ENCODE assay signal across 1 cellular context in the genomic region with DNA sequence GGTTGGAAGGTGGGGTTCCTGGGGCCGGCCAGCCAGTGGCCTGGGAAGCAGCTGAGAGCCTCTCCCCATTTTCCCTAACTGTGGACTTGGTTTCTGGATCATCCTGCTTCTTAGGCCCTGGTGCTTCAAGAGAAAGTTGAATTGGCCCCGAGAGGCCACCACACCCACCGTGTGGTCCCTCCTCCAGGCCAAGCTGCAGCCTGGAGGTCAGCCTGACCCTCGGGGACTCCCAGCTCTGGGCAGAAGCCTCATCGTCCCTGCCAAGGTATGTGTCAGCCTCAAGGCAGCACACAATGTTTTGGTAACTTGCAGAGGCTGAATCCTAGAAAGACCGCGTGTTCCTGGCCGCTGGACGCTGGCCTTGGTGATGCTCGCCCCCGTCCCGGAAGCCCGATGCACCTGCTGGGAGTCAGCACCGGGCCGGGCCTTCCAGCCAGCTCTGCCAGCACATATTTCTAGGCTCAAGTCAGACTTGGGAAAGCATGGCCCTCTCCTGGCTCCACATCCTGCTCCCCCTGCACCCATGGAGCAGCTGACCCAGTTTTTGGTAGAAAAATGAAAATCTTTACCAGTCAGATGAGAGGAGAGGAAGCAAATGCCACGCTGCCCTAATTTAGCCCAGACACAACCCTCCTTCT.
TF ChIP-seq lines count a peak whose summit lies in the region.

No MANE protein-coding gene starts in this region.

TF ChIP-seq in HepG2, 621 proteins besides CTCF, POLR2A, EP300 and RAD21 (continued from another document and continues in another):
- no peak for TF ChIP-seq SIN3B (IDR thresholded peaks at IDR 0.05; ENCODE audit: low read length)
- TF ChIP-seq ZNF263 (CRISPR knock-in tag; IDR thresholded peaks at IDR 0.05) = peak; percentile 57; the same call in 1 of the 2 replicates
- TF ChIP-seq HDAC2 (CRISPR knock-in tag; IDR thresholded peaks at IDR 0.05) = peak; percentile 39; the same call in 1 of the 2 replicates
- TF ChIP-seq MED13 (CRISPR knock-in tag; IDR thresholded peaks at IDR 0.05) = no peak
- TF ChIP-seq, protein P1, sequence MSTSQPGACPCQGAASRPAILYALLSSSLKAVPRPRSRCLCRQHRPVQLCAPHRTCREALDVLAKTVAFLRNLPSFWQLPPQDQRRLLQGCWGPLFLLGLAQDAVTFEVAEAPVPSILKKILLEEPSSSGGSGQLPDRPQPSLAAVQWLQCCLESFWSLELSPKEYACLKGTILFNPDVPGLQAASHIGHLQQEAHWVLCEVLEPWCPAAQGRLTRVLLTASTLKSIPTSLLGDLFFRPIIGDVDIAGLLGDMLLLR (CRISPR knock-in tag; IDR thresholded peaks at IDR 0.05) = 0 out of 2 replicates have a peak, but pooled peaks have one; percentile 60
- no peak for TF ChIP-seq NBN (conservative IDR thresholded peaks at IDR 0.05)
- TF ChIP-seq SMAD1 (CRISPR knock-in tag; IDR thresholded peaks at IDR 0.05; ENCODE audit: borderline replicate concordance, low read depth) = no peak; the same call in 1 of the 2 replicates
- no peak for TF ChIP-seq ZFP36L1 (CRISPR knock-in tag; IDR thresholded peaks at IDR 0.05)
- TF ChIP-seq, protein P2, sequence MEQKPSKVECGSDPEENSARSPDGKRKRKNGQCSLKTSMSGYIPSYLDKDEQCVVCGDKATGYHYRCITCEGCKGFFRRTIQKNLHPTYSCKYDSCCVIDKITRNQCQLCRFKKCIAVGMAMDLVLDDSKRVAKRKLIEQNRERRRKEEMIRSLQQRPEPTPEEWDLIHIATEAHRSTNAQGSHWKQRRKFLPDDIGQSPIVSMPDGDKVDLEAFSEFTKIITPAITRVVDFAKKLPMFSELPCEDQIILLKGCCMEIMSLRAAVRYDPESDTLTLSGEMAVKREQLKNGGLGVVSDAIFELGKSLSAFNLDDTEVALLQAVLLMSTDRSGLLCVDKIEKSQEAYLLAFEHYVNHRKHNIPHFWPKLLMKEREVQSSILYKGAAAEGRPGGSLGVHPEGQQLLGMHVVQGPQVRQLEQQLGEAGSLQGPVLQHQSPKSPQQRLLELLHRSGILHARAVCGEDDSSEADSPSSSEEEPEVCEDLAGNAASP (CRISPR knock-in tag; IDR thresholded peaks at IDR 0.05; ENCODE audit: borderline replicate concordance) = no peak
- no peak for TF ChIP-seq MAFK (conservative IDR thresholded peaks at IDR 0.05 in 1 of 2, IDR thresholded peaks at IDR 0.05 in 1 of 2; ENCODE audit: low read length in 2 of 2)
- TF ChIP-seq ZFP62 (CRISPR knock-in tag; IDR thresholded peaks at IDR 0.05) = no peak
- no peak for TF ChIP-seq ZNF557 (CRISPR knock-in tag; IDR thresholded peaks at IDR 0.05)
- TF ChIP-seq, protein P3, sequence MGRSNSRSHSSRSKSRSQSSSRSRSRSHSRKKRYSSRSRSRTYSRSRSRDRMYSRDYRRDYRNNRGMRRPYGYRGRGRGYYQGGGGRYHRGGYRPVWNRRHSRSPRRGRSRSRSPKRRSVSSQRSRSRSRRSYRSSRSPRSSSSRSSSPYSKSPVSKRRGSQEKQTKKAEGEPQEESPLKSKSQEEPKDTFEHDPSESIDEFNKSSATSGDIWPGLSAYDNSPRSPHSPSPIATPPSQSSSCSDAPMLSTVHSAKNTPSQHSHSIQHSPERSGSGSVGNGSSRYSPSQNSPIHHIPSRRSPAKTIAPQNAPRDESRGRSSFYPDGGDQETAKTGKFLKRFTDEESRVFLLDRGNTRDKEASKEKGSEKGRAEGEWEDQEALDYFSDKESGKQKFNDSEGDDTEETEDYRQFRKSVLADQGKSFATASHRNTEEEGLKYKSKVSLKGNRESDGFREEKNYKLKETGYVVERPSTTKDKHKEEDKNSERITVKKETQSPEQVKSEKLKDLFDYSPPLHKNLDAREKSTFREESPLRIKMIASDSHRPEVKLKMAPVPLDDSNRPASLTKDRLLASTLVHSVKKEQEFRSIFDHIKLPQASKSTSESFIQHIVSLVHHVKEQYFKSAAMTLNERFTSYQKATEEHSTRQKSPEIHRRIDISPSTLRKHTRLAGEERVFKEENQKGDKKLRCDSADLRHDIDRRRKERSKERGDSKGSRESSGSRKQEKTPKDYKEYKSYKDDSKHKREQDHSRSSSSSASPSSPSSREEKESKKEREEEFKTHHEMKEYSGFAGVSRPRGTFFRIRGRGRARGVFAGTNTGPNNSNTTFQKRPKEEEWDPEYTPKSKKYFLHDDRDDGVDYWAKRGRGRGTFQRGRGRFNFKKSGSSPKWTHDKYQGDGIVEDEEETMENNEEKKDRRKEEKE (IDR thresholded peaks at IDR 0.05) = no peak
- TF ChIP-seq ZNF143 (CRISPR knock-in tag; IDR thresholded peaks at IDR 0.05) = peak; percentile 45; the same call in 1 of the 2 replicates
- TF ChIP-seq ZNF629 (CRISPR knock-in tag; conservative IDR thresholded peaks at IDR 0.05) = no peak
- TF ChIP-seq ZFP36 (IDR thresholded peaks at IDR 0.05; ENCODE audit: borderline replicate concordance, low read depth, low read length, partially characterized antibody) = no peak
- TF ChIP-seq ZNF746 (CRISPR knock-in tag; IDR thresholded peaks at IDR 0.05) = no peak
- no peak for TF ChIP-seq KDM1A (CRISPR knock-in tag; IDR thresholded peaks at IDR 0.05)
- no peak for TF ChIP-seq KLF11 (CRISPR knock-in tag; IDR thresholded peaks at IDR 0.05)
- peak; percentile 32; the same call in 1 of the 2 replicates for TF ChIP-seq ZFY (CRISPR knock-in tag; IDR thresholded peaks at IDR 0.05)
- TF ChIP-seq, protein P4, sequence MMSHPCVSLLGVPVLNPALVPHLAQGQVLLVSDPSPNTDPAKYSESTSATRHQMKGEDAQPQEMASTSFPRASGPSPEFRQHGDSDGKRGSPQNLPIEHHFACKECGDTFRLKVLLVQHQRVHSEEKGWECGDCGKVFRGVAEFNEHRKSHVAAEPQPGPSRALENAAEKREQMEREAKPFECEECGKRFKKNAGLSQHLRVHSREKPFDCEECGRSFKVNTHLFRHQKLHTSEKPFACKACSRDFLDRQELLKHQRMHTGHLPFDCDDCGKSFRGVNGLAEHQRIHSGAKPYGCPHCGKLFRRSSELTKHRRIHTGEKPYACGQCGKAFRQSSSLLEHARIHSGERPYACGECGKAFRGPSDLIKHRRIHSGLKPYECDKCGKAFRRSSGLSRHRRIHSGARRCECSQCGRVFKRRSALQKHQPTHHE (CRISPR knock-in tag; IDR thresholded peaks at IDR 0.05; ENCODE audit: borderline replicate concordance) = no peak
- TF ChIP-seq, protein P5, sequence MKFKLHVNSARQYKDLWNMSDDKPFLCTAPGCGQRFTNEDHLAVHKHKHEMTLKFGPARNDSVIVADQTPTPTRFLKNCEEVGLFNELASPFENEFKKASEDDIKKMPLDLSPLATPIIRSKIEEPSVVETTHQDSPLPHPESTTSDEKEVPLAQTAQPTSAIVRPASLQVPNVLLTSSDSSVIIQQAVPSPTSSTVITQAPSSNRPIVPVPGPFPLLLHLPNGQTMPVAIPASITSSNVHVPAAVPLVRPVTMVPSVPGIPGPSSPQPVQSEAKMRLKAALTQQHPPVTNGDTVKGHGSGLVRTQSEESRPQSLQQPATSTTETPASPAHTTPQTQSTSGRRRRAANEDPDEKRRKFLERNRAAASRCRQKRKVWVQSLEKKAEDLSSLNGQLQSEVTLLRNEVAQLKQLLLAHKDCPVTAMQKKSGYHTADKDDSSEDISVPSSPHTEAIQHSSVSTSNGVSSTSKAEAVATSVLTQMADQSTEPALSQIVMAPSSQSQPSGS (CRISPR knock-in tag; IDR thresholded peaks at IDR 0.05) = 0 out of 2 replicates have a peak, but pooled peaks have one; percentile 39
- TF ChIP-seq, protein P6, sequence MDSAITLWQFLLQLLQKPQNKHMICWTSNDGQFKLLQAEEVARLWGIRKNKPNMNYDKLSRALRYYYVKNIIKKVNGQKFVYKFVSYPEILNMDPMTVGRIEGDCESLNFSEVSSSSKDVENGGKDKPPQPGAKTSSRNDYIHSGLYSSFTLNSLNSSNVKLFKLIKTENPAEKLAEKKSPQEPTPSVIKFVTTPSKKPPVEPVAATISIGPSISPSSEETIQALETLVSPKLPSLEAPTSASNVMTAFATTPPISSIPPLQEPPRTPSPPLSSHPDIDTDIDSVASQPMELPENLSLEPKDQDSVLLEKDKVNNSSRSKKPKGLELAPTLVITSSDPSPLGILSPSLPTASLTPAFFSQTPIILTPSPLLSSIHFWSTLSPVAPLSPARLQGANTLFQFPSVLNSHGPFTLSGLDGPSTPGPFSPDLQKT (CRISPR knock-in tag; IDR thresholded peaks at IDR 0.05; ENCODE audit: borderline replicate concordance) = no peak
- no peak for TF ChIP-seq ZNF232 (CRISPR knock-in tag; IDR thresholded peaks at IDR 0.05; ENCODE audit: borderline replicate concordance)
- no peak for TF ChIP-seq THYN1 (CRISPR knock-in tag; IDR thresholded peaks at IDR 0.05; ENCODE audit: borderline replicate concordance, low read depth)
- TF ChIP-seq, protein P7, sequence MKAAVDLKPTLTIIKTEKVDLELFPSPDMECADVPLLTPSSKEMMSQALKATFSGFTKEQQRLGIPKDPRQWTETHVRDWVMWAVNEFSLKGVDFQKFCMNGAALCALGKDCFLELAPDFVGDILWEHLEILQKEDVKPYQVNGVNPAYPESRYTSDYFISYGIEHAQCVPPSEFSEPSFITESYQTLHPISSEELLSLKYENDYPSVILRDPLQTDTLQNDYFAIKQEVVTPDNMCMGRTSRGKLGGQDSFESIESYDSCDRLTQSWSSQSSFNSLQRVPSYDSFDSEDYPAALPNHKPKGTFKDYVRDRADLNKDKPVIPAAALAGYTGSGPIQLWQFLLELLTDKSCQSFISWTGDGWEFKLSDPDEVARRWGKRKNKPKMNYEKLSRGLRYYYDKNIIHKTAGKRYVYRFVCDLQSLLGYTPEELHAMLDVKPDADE (CRISPR knock-in tag; IDR thresholded peaks at IDR 0.05) = no peak
- no peak for TF ChIP-seq TBX3 (IDR thresholded peaks at IDR 0.05; ENCODE audit: borderline replicate concordance)
- TF ChIP-seq NRL (CRISPR knock-in tag; IDR thresholded peaks at IDR 0.05; ENCODE audit: borderline replicate concordance) = no peak; the same call in 1 of the 2 replicates
- TF ChIP-seq ZNF160 (CRISPR knock-in tag; IDR thresholded peaks at IDR 0.05) = no peak
- TF ChIP-seq SP1 (IDR thresholded peaks at IDR 0.05) = no peak
- 0 out of 2 replicates have a peak, but pooled peaks have one; percentile 10 for TF ChIP-seq SP1 (CRISPR knock-in tag; IDR thresholded peaks at IDR 0.05)
- TF ChIP-seq, protein P8, sequence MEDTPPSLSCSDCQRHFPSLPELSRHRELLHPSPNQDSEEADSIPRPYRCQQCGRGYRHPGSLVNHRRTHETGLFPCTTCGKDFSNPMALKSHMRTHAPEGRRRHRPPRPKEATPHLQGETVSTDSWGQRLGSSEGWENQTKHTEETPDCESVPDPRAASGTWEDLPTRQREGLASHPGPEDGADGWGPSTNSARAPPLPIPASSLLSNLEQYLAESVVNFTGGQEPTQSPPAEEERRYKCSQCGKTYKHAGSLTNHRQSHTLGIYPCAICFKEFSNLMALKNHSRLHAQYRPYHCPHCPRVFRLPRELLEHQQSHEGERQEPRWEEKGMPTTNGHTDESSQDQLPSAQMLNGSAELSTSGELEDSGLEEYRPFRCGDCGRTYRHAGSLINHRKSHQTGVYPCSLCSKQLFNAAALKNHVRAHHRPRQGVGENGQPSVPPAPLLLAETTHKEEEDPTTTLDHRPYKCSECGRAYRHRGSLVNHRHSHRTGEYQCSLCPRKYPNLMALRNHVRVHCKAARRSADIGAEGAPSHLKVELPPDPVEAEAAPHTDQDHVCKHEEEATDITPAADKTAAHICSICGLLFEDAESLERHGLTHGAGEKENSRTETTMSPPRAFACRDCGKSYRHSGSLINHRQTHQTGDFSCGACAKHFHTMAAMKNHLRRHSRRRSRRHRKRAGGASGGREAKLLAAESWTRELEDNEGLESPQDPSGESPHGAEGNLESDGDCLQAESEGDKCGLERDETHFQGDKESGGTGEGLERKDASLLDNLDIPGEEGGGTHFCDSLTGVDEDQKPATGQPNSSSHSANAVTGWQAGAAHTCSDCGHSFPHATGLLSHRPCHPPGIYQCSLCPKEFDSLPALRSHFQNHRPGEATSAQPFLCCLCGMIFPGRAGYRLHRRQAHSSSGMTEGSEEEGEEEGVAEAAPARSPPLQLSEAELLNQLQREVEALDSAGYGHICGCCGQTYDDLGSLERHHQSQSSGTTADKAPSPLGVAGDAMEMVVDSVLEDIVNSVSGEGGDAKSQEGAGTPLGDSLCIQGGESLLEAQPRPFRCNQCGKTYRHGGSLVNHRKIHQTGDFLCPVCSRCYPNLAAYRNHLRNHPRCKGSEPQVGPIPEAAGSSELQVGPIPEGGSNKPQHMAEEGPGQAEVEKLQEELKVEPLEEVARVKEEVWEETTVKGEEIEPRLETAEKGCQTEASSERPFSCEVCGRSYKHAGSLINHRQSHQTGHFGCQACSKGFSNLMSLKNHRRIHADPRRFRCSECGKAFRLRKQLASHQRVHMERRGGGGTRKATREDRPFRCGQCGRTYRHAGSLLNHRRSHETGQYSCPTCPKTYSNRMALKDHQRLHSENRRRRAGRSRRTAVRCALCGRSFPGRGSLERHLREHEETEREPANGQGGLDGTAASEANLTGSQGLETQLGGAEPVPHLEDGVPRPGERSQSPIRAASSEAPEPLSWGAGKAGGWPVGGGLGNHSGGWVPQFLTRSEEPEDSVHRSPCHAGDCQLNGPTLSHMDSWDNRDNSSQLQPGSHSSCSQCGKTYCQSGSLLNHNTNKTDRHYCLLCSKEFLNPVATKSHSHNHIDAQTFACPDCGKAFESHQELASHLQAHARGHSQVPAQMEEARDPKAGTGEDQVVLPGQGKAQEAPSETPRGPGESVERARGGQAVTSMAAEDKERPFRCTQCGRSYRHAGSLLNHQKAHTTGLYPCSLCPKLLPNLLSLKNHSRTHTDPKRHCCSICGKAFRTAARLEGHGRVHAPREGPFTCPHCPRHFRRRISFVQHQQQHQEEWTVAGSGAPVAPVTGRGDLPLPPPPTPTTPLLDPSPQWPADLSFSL (CRISPR knock-in tag; IDR thresholded peaks at IDR 0.05) = no peak; the same call in 1 of the 2 replicates
- TF ChIP-seq ZBTB8A (CRISPR knock-in tag; IDR thresholded peaks at IDR 0.05; ENCODE audit: borderline replicate concordance, low read depth) = no peak
- TF ChIP-seq ZMAT3 (CRISPR knock-in tag; conservative IDR thresholded peaks at IDR 0.05) = peak; percentile 55; the same call in 1 of the 2 replicates
- no peak for TF ChIP-seq HNRNPH1 (optimal IDR thresholded peaks at IDR 0.05; ENCODE audit: low read depth, low read length)
- no peak for TF ChIP-seq EED (CRISPR knock-in tag; IDR thresholded peaks at IDR 0.05)
- no peak for TF ChIP-seq ZMYM4 (CRISPR knock-in tag; IDR thresholded peaks at IDR 0.05)
- TF ChIP-seq, protein P9, sequence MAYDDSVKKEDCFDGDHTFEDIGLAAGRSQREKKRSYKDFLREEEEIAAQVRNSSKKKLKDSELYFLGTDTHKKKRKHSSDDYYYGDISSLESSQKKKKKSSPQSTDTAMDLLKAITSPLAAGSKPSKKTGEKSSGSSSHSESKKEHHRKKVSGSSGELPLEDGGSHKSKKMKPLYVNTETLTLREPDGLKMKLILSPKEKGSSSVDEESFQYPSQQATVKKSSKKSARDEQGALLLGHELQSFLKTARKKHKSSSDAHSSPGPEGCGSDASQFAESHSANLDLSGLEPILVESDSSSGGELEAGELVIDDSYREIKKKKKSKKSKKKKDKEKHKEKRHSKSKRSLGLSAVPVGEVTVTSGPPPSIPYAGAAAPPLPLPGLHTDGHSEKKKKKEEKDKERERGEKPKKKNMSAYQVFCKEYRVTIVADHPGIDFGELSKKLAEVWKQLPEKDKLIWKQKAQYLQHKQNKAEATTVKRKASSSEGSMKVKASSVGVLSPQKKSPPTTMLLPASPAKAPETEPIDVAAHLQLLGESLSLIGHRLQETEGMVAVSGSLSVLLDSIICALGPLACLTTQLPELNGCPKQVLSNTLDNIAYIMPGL (CRISPR knock-in tag; IDR thresholded peaks at IDR 0.05; ENCODE audit: borderline replicate concordance in 1 of 2, low read depth in 1 of 2) = peak; percentile 28 to 33; a peak in 1 of 4 replicates
- peak; percentile 11 for TF ChIP-seq YY1 (IDR thresholded peaks at IDR 0.05; ENCODE audit: insufficient read depth, insufficient replicate concordance, low read depth, low read length)
- TF ChIP-seq, protein P10, sequence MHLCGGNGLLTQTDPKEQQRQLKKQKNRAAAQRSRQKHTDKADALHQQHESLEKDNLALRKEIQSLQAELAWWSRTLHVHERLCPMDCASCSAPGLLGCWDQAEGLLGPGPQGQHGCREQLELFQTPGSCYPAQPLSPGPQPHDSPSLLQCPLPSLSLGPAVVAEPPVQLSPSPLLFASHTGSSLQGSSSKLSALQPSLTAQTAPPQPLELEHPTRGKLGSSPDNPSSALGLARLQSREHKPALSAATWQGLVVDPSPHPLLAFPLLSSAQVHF (CRISPR knock-in tag; IDR thresholded peaks at IDR 0.05) = no peak
